In genomic region chr14:35247777-35248475, GRCh38 we compare ENCODE assay signal across 19 cellular contexts. TPM values are rescaled to one million over a fixed set of nuclear protein-coding genes. Genes with fewer than 3 reads are reported as not detected.
DNase-seq lines count a peak whose midpoint lies in the region; ATAC-seq, FAIRE-seq and TF ChIP-seq lines count a peak whose summit lies in the region.
"Had no signal": no experiment of that assay in that cellular context is flagged by ENCODE, and none has a peak within 500 bp of the region (broad histone marks: within the 10 kb centered on the region; RNA-seq: fewer than 3 reads in every experiment).

No MANE protein-coding gene starts in this region.

- peaks cover 3% of the 10 kb centered on the region for H3K9me3 Mint-ChIP-seq in mesothelial cell of epicardium
- H3K9me3 Mint-ChIP-seq: naive thymus-derived CD8-positive, alpha-beta T cell had no signal

- in situ Hi-C loops in GM23248 (cut with MboI) = no loop called here
- in situ Hi-C loops in GM12878 (cut with MboI) = no loop called here

- POLR2A ChIA-PET in GM12878 (lab: Charles Lee) = no interaction called here

- H3K4me1 ChIP-seq in GM23248 (ENCODE audit: insufficient read depth) (peaks cover 10% of the 10 kb centered on the region; the same call in 1 of the 2 replicates), GM12878 (ENCODE audit: control insufficient read depth, insufficient read depth, low read length) (peaks cover 24% of the 10 kb centered on the region)
- H3K4me1 ChIP-seq: suprapubic skin had no signal

- no peaks in the 10 kb centered on the region for H3K9me2 ChIP-seq in GM23248 (ENCODE audit: insufficient read depth)

- CTCF ChIA-PET in GM12878 (lab: Yijun Ruan, JAX) = interaction anchor here (0.7 kb wide), 1 partner anchor 442 kb away, joined by 3 read pairs; no protein-coding TSS in a partner anchor

- RAD21 ChIA-PET in GM12878 (lab: Charles Lee; ENCODE audit: unreplicated experiment) = interaction anchor here (1.1 kb wide), 1 partner anchor 18 kb away, joined by 3 read pairs; no protein-coding TSS in a partner anchor

- H3K27ac Mint-ChIP-seq in mesothelial cell of epicardium = peak overlapping the region; percentile 65
- H3K27ac Mint-ChIP-seq: activated CD8-positive, alpha-beta memory T cell treated with anti-CD3 and anti-CD28 coated beads, Interleukin-2, amount 10 ng/mL, durations not matched to agents 7 days and 5 days had no signal

- BruUV-seq in GM12878 (replicated peaks; lab: Mats Ljungman, UMichigan) = no TSS peak

- H3K27ac ChIP-seq in GM23248 (peak overlapping the region; percentile 3; the same call in 1 of the 2 replicates), GM12878 (ENCODE audit: control insufficient read depth, insufficient read depth) (no peak overlapping the region; the same call in 1 of the 2 replicates), coronary artery (no peak overlapping the region)
- H3K27ac ChIP-seq: suprapubic skin had no signal

- H3K9ac ChIP-seq in GM23248 (no peak overlapping the region), GM12878 (ENCODE audit: control insufficient read depth, insufficient read depth, low read length) (no peak overlapping the region)

- intact Hi-C loops in GM12878 (cut with micrococcal nuclease; ENCODE audit: unreplicated experiment) = no loop called here

- no peaks in the 10 kb centered on the region for H3K27me3 ChIP-seq in GM23248 (replicated peaks; ENCODE audit: insufficient read depth)
- no peaks in the 10 kb centered on the region for H3K27me3 ChIP-seq in GM12878 (replicated peaks in 1 of 2; ENCODE audit: control insufficient read depth in 2 of 2, insufficient read depth in 2 of 2, low read length in 1 of 2)
- H3K27me3 ChIP-seq: suprapubic skin had no signal

- H3K27me3 Mint-ChIP-seq in mesothelial cell of epicardium (ENCODE audit: low read depth) = no peaks in the 10 kb centered on the region
- H3K27me3 Mint-ChIP-seq: activated CD8-positive, alpha-beta memory T cell treated with anti-CD3 and anti-CD28 coated beads, Interleukin-2, amount 10 ng/mL, durations not matched to agents 7 days and 5 days; brain; naive thymus-derived CD8-positive, alpha-beta T cell had no signal

- 66 to 74% methylated on average over 4 of the region's 4 CpGs for WGBS in GM23248 (ENCODE audit: low coverage in 1 of 2, low lambda C conversion rate in 2 of 2, missing lambda C conversion rate in 2 of 2), 2 experiments
- 70% methylated on average over 4 of the region's 4 CpGs for WGBS in GM12878 (ENCODE audit: insufficient coverage, insufficient replicate concordance, low lambda C conversion rate, missing lambda C conversion rate)

- H3K4me3 ChIP-seq in GM23248 (no peak overlapping the region), GM12878 (no peak overlapping the region), coronary artery (no peak overlapping the region)
- H3K4me3 ChIP-seq: suprapubic skin had no signal

- no peaks in the 10 kb centered on the region for H4K20me1 ChIP-seq in GM23248 (ENCODE audit: insufficient read depth)
- no peaks in the 10 kb centered on the region for H4K20me1 ChIP-seq in GM12878 (ENCODE audit: control insufficient read depth, insufficient read depth)

- peaks cover 16% of the 10 kb centered on the region for H3K4me1 Mint-ChIP-seq in mesothelial cell of epicardium

- TF ChIP-seq POLR2A in GM12878 (IDR thresholded peaks at IDR 0.05; ENCODE audit: low read depth, low read length) = no peak

- H2AFZ ChIP-seq in GM23248 (no peak overlapping the region), GM12878 (ENCODE audit: control insufficient read depth, low read depth, low read length) (no peak overlapping the region)

- no peak overlapping the region for H3K4me3 Mint-ChIP-seq in mesothelial cell of epicardium
- H3K4me3 Mint-ChIP-seq: activated CD8-positive, alpha-beta memory T cell treated with anti-CD3 and anti-CD28 coated beads, Interleukin-2, amount 10 ng/mL, durations not matched to agents 7 days and 5 days; brain; naive thymus-derived CD8-positive, alpha-beta T cell had no signal

- H3K36me3 Mint-ChIP-seq in mesothelial cell of epicardium = peaks cover 4% of the 10 kb centered on the region
- H3K36me3 Mint-ChIP-seq: brain had no signal

- TF ChIP-seq RAD21 in GM12878 (IDR thresholded peaks at IDR 0.05; ENCODE audit: insufficient read depth, low read depth, low read length) = no peak

- H3K9me3 ChIP-seq in GM23248 (ENCODE audit: low read depth) = no peaks in the 10 kb centered on the region
- no peaks in the 10 kb centered on the region for H3K9me3 ChIP-seq in GM12878 (replicated peaks; ENCODE audit: control insufficient read depth, insufficient read depth, low read length)
- H3K9me3 ChIP-seq: suprapubic skin had no signal

- peak; percentile 43 for ATAC-seq in GM18858 (IDR thresholded peaks at IDR 0.05; ENCODE audit: unreplicated experiment)
- ATAC-seq in GM12878 = peak; percentile 42; the same call in 2 of the 3 replicates
- ATAC-seq in SK-N-SH treated with all-trans-retinoic acid at 6 μM for 48 hours = no peak; the same call in 2 of the 3 replicates
- ATAC-seq: activated CD8-positive, alpha-beta memory T cell treated with anti-CD3 and anti-CD28 coated beads, Interleukin-2, amount 10 ng/mL, durations not matched to agents 7 days and 5 days; naive thymus-derived CD8-positive, alpha-beta T cell had no signal

- H3K4me2 ChIP-seq in GM23248 (ENCODE audit: unreplicated experiment) (no peak overlapping the region), GM12878 (ENCODE audit: control insufficient read depth, insufficient read depth) (no peak overlapping the region)

- FAIRE-seq in GM12878 (lab: Jason Lieb, UNC) = no peak
- FAIRE-seq: GM18507 had no signal

- TF ChIP-seq EP300 in GM12878 (IDR thresholded peaks at IDR 0.05; ENCODE audit: borderline replicate concordance in 1 of 2, control insufficient read depth in 1 of 2, low read depth in 2 of 2, low read length in 2 of 2) = no peak

- DNase-seq in GM23248 (peak; percentile 40), GM12878 (ENCODE audit: low read depth, low spot score) (no peak), mesothelial cell of epicardium (ENCODE audit: low spot score in 2 of 2, unreplicated experiment in 2 of 2) (no peak), Kasumi-1 (lab: John Stamatoyannopoulos, UW) (no peak), NCI-H1436 treated with DMSO at 0.1 percent for 48 hours (lab: John Stamatoyannopoulos, UW) (no peak), coronary artery (ENCODE audit: low spot score) (no peak)
- DNase-seq: activated CD8-positive, alpha-beta memory T cell treated with anti-CD3 and anti-CD28 coated beads, Interleukin-2, amount 10 ng/mL, durations not matched to agents 7 days and 5 days; activated naive CD4-positive, alpha-beta T cell; KBM-7; naive thymus-derived CD8-positive, alpha-beta T cell; NCI-H1417; NK-92 treated with Interleukin-12 subunit alpha and Interleukin-12 subunit beta, amount 100 ng/mL, for 24 hours; stimulated activated CD4-positive, alpha-beta T cell treated with anti-CD3 and anti-CD28 coated beads, Interleukin-1b, Interleukin-23, amount 100 ng/mL, for 48 hours; T-helper 2 cell had no signal

- SMC1A ChIA-PET in GM12878 (lab: Charles Lee; ENCODE audit: uncharacterized antibody, unreplicated experiment) = interaction anchor here (0.7 to 2.0 kb wide), 4 partner anchors 17 to 158 kb away, joined by 3 to 7 read pairs (median 5); no protein-coding TSS in a partner anchor

- H3F3A ChIP-seq in GM23248 (ENCODE audit: insufficient read depth) = 0 out of 2 replicates have a peak, but pooled peaks cover 13% of the 10 kb centered on the region

- H3K36me3 ChIP-seq in GM23248 (ENCODE audit: low read depth) (no peaks in the 10 kb centered on the region), GM12878 (ENCODE audit: control insufficient read depth in 2 of 2, insufficient read depth in 2 of 2, low read length in 1 of 2) (peaks cover 0 to 2% of the 10 kb centered on the region in 2 experiments; a peak in 1 of 4 replicates)
- H3K36me3 ChIP-seq: suprapubic skin had no signal

- no peak for TF ChIP-seq CTCF in GM12878 (IDR thresholded peaks at IDR 0.05 in 2 of 3, conservative IDR thresholded peaks at IDR 0.05 in 1 of 3; ENCODE audit: control insufficient read depth in 2 of 3, extremely low read depth in 1 of 3, insufficient read depth in 1 of 3, low read depth in 3 of 3, low read length in 3 of 3)
- TF ChIP-seq CTCF in mesothelial cell of epicardium (IDR thresholded peaks at IDR 0.05; ENCODE audit: unreplicated experiment) = no peak
- no peak for TF ChIP-seq CTCF in coronary artery (IDR thresholded peaks at IDR 0.05)

- H3K79me2 ChIP-seq in GM23248 (ENCODE audit: insufficient read depth) = no peaks in the 10 kb centered on the region
- no peaks in the 10 kb centered on the region for H3K79me2 ChIP-seq in GM12878 (ENCODE audit: control insufficient read depth, insufficient read depth, low read length)

TF ChIP-seq in GM12878, 131 proteins besides CTCF, POLR2A, EP300 and RAD21 (continues in another document):
- no peak for TF ChIP-seq PAX5 (IDR thresholded peaks at IDR 0.05; ENCODE audit: borderline replicate concordance, low read depth, low read length)

RNA-seq across cellular contexts. Expression of gene PSMA6, which starts 44.3 kb away (rescaled TPM):
- total RNA-seq in GM23248 (2014; rRNA removed; shearing (Covaris generic)) = 171 and 198 TPM in 2 replicates
- polyA plus RNA-seq in GM23248 (2016; fragmentation: Nextera tagmentation; extraction: Ambion mirVana) (225 and 227 TPM in 2 replicates), GM12878 (2011; rRNA removed) (393 and 528 TPM in 2 replicates), GM12878 (2014; fragmentation: Illumina TruSeq; extraction: Trizol) (411 and 494 TPM in 2 replicates), GM12878 (2014; fragmentation: Nextera tagmentation; extraction: Ambion mirVana) (1,000 to 10,000 TPM; 1,136 to 1,363 TPM), GM12878 (2014; rRNA removed) (284 and 356 TPM in 2 replicates), GM12878 (2016; fragmentation: Nextera tagmentation; extraction: Ambion mirVana) (100 to 1,000 TPM; 712 to 730 TPM)
- 69.2 and 72.9 TPM in 2 replicates for total RNA-seq in GM12878 (2013; cell fraction: nucleolus; rRNA removed)
- total RNA-seq in GM12878 (2014; rRNA removed) (267 and 276 TPM in 2 replicates), GM12878 (2014; rRNA removed; fragmentation: Illumina TruSeq; extraction: Trizol) (349 and 352 TPM in 2 replicates), GM12878 (2021) (347 and 354 TPM in 2 replicates), mesothelial cell of epicardium (155 to 156 TPM (median 156 TPM) in 3 replicates)
- polyA plus RNA-seq in GM12878 (2011; ENCODE audit: low read depth) = 179 TPM
- polyA plus RNA-seq in GM12878 (2011; cell fraction: cytosol; rRNA removed) = 210 and 221 TPM in 2 replicates
- polyA plus RNA-seq in GM12878 (2011; cell fraction: nucleus; rRNA removed) = 139 and 145 TPM in 2 replicates
- 231 and 266 TPM in 2 replicates for polyA plus RNA-seq in GM12878 (2012)
- polyA minus RNA-seq in GM12878 (2011; rRNA and poly(A)+ RNA removed) = 110 and 131 TPM in 2 replicates
- 61.2 and 69.3 TPM in 2 replicates for polyA minus RNA-seq in GM12878 (2011; cell fraction: cytosol; rRNA and poly(A)+ RNA removed)
- 29.9 and 39.8 TPM in 2 replicates for polyA minus RNA-seq in GM12878 (2011; cell fraction: nucleus; rRNA and poly(A)+ RNA removed)
